Comparison of ENCODE assay signal across 8 cellular contexts in the genomic region with DNA sequence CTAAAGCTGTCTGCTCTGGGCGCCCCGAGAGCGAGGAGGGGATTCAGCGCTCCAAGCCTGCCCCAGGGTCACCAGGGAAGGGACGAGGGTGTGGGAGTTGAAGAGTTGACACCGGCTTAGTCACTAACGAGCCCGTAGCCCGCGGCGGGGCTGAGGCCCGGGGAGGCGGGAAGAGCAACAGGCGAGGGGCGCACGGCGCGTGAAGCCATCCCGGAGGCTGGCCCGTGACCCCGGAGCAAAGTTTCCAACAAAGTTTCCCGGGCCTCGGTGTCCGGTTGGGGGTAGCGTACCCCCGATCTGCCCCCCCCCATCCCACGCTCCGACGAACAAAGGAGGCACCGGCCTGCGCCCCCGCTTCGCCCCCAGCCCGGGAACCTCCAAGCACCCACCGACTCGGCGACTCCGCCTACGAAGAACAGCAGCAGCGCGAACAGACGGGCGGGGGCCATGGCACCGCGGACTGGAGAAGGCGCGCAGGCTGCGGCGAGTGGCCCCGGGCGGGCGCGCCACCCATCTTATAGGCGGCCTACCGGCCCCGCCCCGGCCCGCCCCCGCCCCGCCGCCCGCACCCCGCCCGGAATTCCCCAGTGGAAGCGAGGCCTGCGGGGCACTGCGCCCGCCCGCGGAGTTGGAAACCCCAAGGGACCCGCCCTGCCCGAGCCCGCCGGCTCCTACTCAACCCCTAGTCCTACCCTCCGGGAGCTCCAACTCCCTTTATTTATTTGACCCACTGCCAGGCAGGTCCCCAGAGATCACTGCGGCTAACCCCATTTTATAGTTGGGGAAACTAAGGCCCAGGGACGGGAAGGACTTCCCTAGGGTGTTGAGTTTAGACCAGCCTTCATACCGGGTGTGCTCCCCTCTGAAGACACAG. TPM values are rescaled to one million over a fixed set of nuclear protein-coding genes. Genes with fewer than 3 reads are reported as not detected.
DNase-seq lines count a peak whose midpoint lies in the region; ATAC-seq and TF ChIP-seq lines count a peak whose summit lies in the region.

A gene with protein sequence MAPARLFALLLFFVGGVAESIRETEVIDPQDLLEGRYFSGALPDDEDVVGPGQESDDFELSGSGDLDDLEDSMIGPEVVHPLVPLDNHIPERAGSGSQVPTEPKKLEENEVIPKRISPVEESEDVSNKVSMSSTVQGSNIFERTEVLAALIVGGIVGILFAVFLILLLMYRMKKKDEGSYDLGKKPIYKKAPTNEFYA (minus strand): TSS at position 489 of the 874 bp plus-strand sequence. CDS start 40 bp downstream, at position 449.

- peak within 1 kb of the TSS; percentile 79 for H3K4me3 Mint-ChIP-seq in activated CD8-positive, alpha-beta T cell treated with anti-CD3 and anti-CD28 coated beads for 36 hours

- H3K9me3 ChIP-seq in ectodermal cell (ENCODE audit: control insufficient read depth, low read length) (no peaks in the 10 kb centered on the region), lung (ENCODE audit: control insufficient read depth in 2 of 2, insufficient read depth in 1 of 2, low read length in 1 of 2) (no peaks in the 10 kb centered on the region)

- no peaks in the 10 kb centered on the region for H3K9me3 Mint-ChIP-seq in activated CD8-positive, alpha-beta T cell treated with anti-CD3 and anti-CD28 coated beads for 36 hours

- H3K27me3 Mint-ChIP-seq in activated CD8-positive, alpha-beta T cell treated with anti-CD3 and anti-CD28 coated beads for 36 hours, result peaks cover 2% of the 10 kb centered on the region

- H3K4me1 ChIP-seq in ectodermal cell (ENCODE audit: control insufficient read depth, insufficient read depth, low read length) (peaks cover 40% of the 10 kb centered on the region), lung (ENCODE audit: control insufficient read depth in 2 of 2, insufficient read depth in 2 of 2, low read length in 2 of 2) (peaks cover 8 to 10% of the 10 kb centered on the region in 2 donors)

- peak within 1 kb of the TSS; percentile 81 for H3K27ac Mint-ChIP-seq in activated CD8-positive, alpha-beta T cell treated with anti-CD3 and anti-CD28 coated beads for 36 hours

- no peaks in the 10 kb centered on the region for H3K36me3 ChIP-seq in ectodermal cell (ENCODE audit: control insufficient read depth, insufficient read depth, low read length)
- H3K36me3 ChIP-seq in lung (ENCODE audit: control insufficient read depth in 2 of 2, insufficient read depth in 2 of 2, low read length in 2 of 2), result no peaks in the 10 kb centered on the region

- H3K27ac ChIP-seq in ectodermal cell (ENCODE audit: insufficient read depth, low read depth, low read length, poor library complexity, severe bottlenecking) (no peak within 1 kb of the TSS), lung (ENCODE audit: low read depth in 1 of 2, low read length in 1 of 2) (peak within 1 kb of the TSS; percentile 89 to 96)

- 2% methylated on average over 78 of the region's 78 CpGs for WGBS in ectodermal cell, 2 experiments
- 2 to 3% methylated on average over 55 to 78 of the region's 78 CpGs for WGBS in lung, 2 donors

- peak within 1 kb of the TSS; percentile 64 for H3K4me3 ChIP-seq in ectodermal cell (ENCODE audit: insufficient read depth, low read depth, low read length)
- H3K4me3 ChIP-seq in lung, result peak within 1 kb of the TSS; percentile 86

- H3K36me3 Mint-ChIP-seq in activated CD8-positive, alpha-beta T cell treated with anti-CD3 and anti-CD28 coated beads for 36 hours (ENCODE audit: low read depth), result peaks cover 8% of the 10 kb centered on the region

- peak; percentile 80 for ATAC-seq in activated CD8-positive, alpha-beta T cell treated with anti-CD3 and anti-CD28 coated beads for 36 hours
- peak; percentile 77 for ATAC-seq in lung (ENCODE audit: insufficient read depth, low FRiP score)
- ATAC-seq in GM18870 (IDR thresholded peaks at IDR 0.05; ENCODE audit: unreplicated experiment), result no peak
- ATAC-seq in GM18520 (IDR thresholded peaks at IDR 0.05; ENCODE audit: unreplicated experiment), result no peak

- intact Hi-C loops in activated CD8-positive, alpha-beta T cell treated with anti-CD3 and anti-CD28 coated beads for 36 hours (cut with micrococcal nuclease), result no loop called here

- POLR2A ChIA-PET in activated CD8-positive, alpha-beta T cell treated with anti-CD3 and anti-CD28 coated beads for 36 hours (lab: Charles Lee), result interaction anchor here (0.6 to 3.9 kb wide), 9 partner anchors 9 to 89 kb away, joined by 3 to 21 read pairs (median 4); a partner anchor contains a TSS

- TF ChIP-seq CTCF in GM10266 (IDR thresholded peaks at IDR 0.05; ENCODE audit: control insufficient read depth, insufficient read depth, low read depth, missing control alignments), result no peak
- no peak for TF ChIP-seq CTCF in activated CD8-positive, alpha-beta T cell treated with anti-CD3 and anti-CD28 coated beads for 36 hours (IDR thresholded peaks at IDR 0.05)
- TF ChIP-seq CTCF in lung (IDR thresholded peaks at IDR 0.05; ENCODE audit: control extremely low read depth, extremely low read depth), result no peak

- CTCF ChIA-PET in activated CD8-positive, alpha-beta T cell treated with anti-CD3 and anti-CD28 coated beads for 36 hours (lab: Charles Lee), result interaction anchor here (0.9 to 4.5 kb wide), 11 partner anchors 15 to 423 kb away, joined by 3 to 20 read pairs (median 7); a partner anchor contains a TSS

- H3K27me3 ChIP-seq in ectodermal cell (ENCODE audit: control insufficient read depth, insufficient read depth, low read length, poor library complexity, severe bottlenecking) (no peaks in the 10 kb centered on the region), lung (ENCODE audit: control insufficient read depth, insufficient read depth) (no peaks in the 10 kb centered on the region)

- DNase-seq in GM10266 (ENCODE audit: extremely low spot score), result peak; percentile 61
- peak; percentile 29 for DNase-seq in NCI-H2171 (lab: John Stamatoyannopoulos, UW)
- DNase-seq in activated CD8-positive, alpha-beta T cell treated with anti-CD3 and anti-CD28 coated beads for 36 hours, result peak; percentile 68
- peak; percentile 60 for DNase-seq in lung (ENCODE audit: low spot score)
- peak; percentile 31 for DNase-seq in stimulated activated CD8-positive, alpha-beta memory T cell treated with anti-CD3 and anti-CD28 coated beads, Interleukin-12 subunit alpha, Interleukin-12 subunit beta, amount 100 ng/mL, for 24 hours (ENCODE audit: extremely low read depth)

- H3K4me1 Mint-ChIP-seq in activated CD8-positive, alpha-beta T cell treated with anti-CD3 and anti-CD28 coated beads for 36 hours (ENCODE audit: low read depth), result peaks cover 40% of the 10 kb centered on the region

RNA-seq across cellular contexts. Expression of the gene that starts here (rescaled TPM):
- 10 to 100 TPM; 21.1 to 22.0 TPM for total RNA-seq in activated CD8-positive, alpha-beta T cell treated with anti-CD3 and anti-CD28 coated beads for 36 hours
- 32.1 TPM for polyA plus RNA-seq in ectodermal cell (2013, experiment 1 of 4)
- polyA plus RNA-seq in ectodermal cell (2013, experiment 2 of 4), result 31.7 TPM
- polyA plus RNA-seq in ectodermal cell (2013, experiment 3 of 4), result 21.0 TPM
- 22.8 TPM for polyA plus RNA-seq in ectodermal cell (2013, experiment 4 of 4)
- total RNA-seq in lung, result 100 to 1,000 TPM; 250 to 313 TPM
- 100 to 1,000 TPM; 239 to 258 TPM for polyA plus RNA-seq in lung

Comparison
In these comparisons a context has a peak if more than half of its experiments do, and no peak if none do; other contexts are left out.
1. RNA of the gene that starts here (total RNA-seq): 250 to 313 TPM in lung; 21.1 to 22.0 TPM in activated CD8-positive, alpha-beta T cell treated with anti-CD3 and anti-CD28 coated beads for 36 hours; every median in the first group is over 10 times any median in the second.
2. ATAC-seq: peak in activated CD8-positive, alpha-beta T cell treated with anti-CD3 and anti-CD28 coated beads for 36 hours (single experiment) and lung (single experiment); none in GM18870 (single experiment) and GM18520 (single experiment).
3. Peak in every context shown above with its lines, with median percentiles within 50 percentile points of each other: DNase-seq.